8 cellular contexts compared by ENCODE assay signal in the genomic region with DNA sequence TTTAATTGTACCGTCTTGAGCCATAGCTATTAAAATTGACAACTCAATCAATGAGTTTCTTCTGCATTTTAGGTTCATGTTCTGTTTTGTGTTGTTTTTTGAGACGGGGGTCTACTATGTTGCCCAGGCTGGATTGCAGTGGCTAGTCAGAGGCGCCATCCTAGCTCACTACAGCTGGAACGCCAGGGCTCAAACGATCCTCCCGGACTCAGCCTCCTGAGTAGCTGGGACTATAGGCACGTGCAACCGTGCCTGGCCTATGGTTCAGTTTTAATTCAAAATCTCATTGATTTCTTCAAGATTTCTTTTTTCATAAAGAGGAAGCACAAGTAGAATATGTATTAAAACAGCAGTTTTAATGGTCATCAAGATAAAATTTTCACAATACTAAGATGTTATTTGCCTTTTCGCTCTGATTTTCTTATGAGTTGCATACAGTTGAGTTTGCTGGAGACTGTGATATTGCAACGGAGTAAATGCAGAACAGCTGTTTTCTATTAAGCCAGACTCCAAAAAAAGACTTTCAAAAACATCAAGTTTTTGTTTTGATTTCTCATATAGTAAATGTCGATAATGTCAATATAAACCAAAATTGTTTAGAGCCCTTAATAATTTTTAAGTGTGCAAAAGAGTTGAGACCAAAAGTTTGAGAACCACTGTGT. TPM values are rescaled to one million over a fixed set of nuclear protein-coding genes. Genes with fewer than 3 reads are reported as not detected.
DNase-seq lines count a peak whose midpoint lies in the region; ATAC-seq and TF ChIP-seq lines count a peak whose summit lies in the region.

No MANE protein-coding gene starts in this region.

- CTCF ChIA-PET in CD8-positive, alpha-beta T cell (lab: Charles Lee): interaction anchor here (1.0 to 2.2 kb wide), 7 partner anchors 17 to 291 kb away, joined by 3 to 10 read pairs (median 4); no protein-coding TSS in a partner anchor

- H4K20me1 ChIP-seq in neural cell (ENCODE audit: insufficient read depth): no peaks in the 10 kb centered on the region

- H3K9me3 ChIP-seq in CD8-positive, alpha-beta T cell (ENCODE audit: low read length): no peaks in the 10 kb centered on the region
- H3K9me3 ChIP-seq in neural cell (ENCODE audit: low read length): no peaks in the 10 kb centered on the region

- peak overlapping the region; percentile 95 for H3K27ac Mint-ChIP-seq in CD8-positive, alpha-beta T cell
- H3K27ac Mint-ChIP-seq in chondrocyte (ENCODE audit: unreplicated experiment): no peak overlapping the region

- H3K27me3 ChIP-seq in CD8-positive, alpha-beta T cell (ENCODE audit: insufficient read depth, low read length): no peaks in the 10 kb centered on the region
- no peaks in the 10 kb centered on the region for H3K27me3 ChIP-seq in neural cell (ENCODE audit: insufficient read depth, low read depth, low read length)

- no peak for TF ChIP-seq EP300 in neural cell (conservative IDR thresholded peaks at IDR 0.05; ENCODE audit: poor library complexity, severe bottlenecking)

- peaks cover 34% of the 10 kb centered on the region for H3K79me2 ChIP-seq in neural cell (replicated peaks; ENCODE audit: insufficient read depth, low read length)

- peak overlapping the region; percentile 91 for H3K4me3 ChIP-seq in CD8-positive, alpha-beta T cell (ENCODE audit: low read depth, low read length)
- peak overlapping the region; percentile 94 for H3K4me3 ChIP-seq in Jurkat, Clone E6-1 (ENCODE audit: low read length)
- peak overlapping the region; percentile 93 for H3K4me3 ChIP-seq in neural cell (ENCODE audit: low read length)

- H3K9me2 ChIP-seq in neural cell (ENCODE audit: insufficient read depth, low read length): no peaks in the 10 kb centered on the region

- H3K27ac ChIP-seq in CD8-positive, alpha-beta T cell (ENCODE audit: low read depth, low read length): peak overlapping the region; percentile 68
- H3K27ac ChIP-seq in neural cell (ENCODE audit: low read length): peak overlapping the region; percentile 79

- intact Hi-C loops in CD8-positive, alpha-beta T cell (cut with DNase I, micrococcal nuclease): loop anchor here (1.0 to 5.0 kb wide), 9 partner anchors 19 to 296 kb away; partner anchors contain the start of genes LYAR (in 2 of the 2), NSG1 (in 2 of the 2), ZBTB49 (in 2 of the 2) and TMEM128 (in 1 of the 2)

- H3K9ac ChIP-seq in neural cell (ENCODE audit: low read length): peak overlapping the region; percentile 89

- peaks cover 35% of the 10 kb centered on the region for H3K36me3 Mint-ChIP-seq in CD8-positive, alpha-beta T cell
- H3K36me3 Mint-ChIP-seq in chondrocyte (ENCODE audit: low read depth): peaks cover 9% of the 10 kb centered on the region

- peak overlapping the region; percentile 75 for H3K4me2 ChIP-seq in neural cell (ENCODE audit: low read length)

- TF ChIP-seq RAD21 in neural cell (conservative IDR thresholded peaks at IDR 0.05): no peak

- H3K36me3 ChIP-seq in CD8-positive, alpha-beta T cell (ENCODE audit: insufficient read depth, low read length): peaks cover 13% of the 10 kb centered on the region
- H3K36me3 ChIP-seq in neural cell (ENCODE audit: insufficient read depth, low read length): no peaks in the 10 kb centered on the region

- H3K9me3 Mint-ChIP-seq in CD8-positive, alpha-beta T cell: no peaks in the 10 kb centered on the region
- no peaks in the 10 kb centered on the region for H3K9me3 Mint-ChIP-seq in chondrocyte (ENCODE audit: low read depth)

- POLR2A ChIA-PET in CD8-positive, alpha-beta T cell (lab: Charles Lee): interaction anchor here (1.0 to 2.2 kb wide), 5 partner anchors 19 to 295 kb away, joined by 4 to 14 read pairs (median 7); partner anchors contain the start of gene TMEM128

- H3K4me3 Mint-ChIP-seq in CD8-positive, alpha-beta T cell: peak overlapping the region; percentile 95
- peak overlapping the region; percentile 96 for H3K4me3 Mint-ChIP-seq in chondrocyte (ENCODE audit: unreplicated experiment)

- H3K4me1 Mint-ChIP-seq in CD8-positive, alpha-beta T cell (ENCODE audit: low read depth): peaks cover 53% of the 10 kb centered on the region
- H3K4me1 Mint-ChIP-seq in chondrocyte (ENCODE audit: low read depth): peaks cover 37% of the 10 kb centered on the region

- peaks cover 28% of the 10 kb centered on the region for H3K4me1 ChIP-seq in CD8-positive, alpha-beta T cell (ENCODE audit: insufficient read depth, low read length)

- no peaks in the 10 kb centered on the region for H3K27me3 Mint-ChIP-seq in CD8-positive, alpha-beta T cell (ENCODE audit: low read depth)
- no peaks in the 10 kb centered on the region for H3K27me3 Mint-ChIP-seq in chondrocyte (ENCODE audit: low read depth)

- no peak for TF ChIP-seq CTCF in CD8-positive, alpha-beta T cell (IDR thresholded peaks at IDR 0.05)
- TF ChIP-seq CTCF in chondrocyte (IDR thresholded peaks at IDR 0.05) (no peak), neural cell (IDR thresholded peaks at IDR 0.05; ENCODE audit: poor library complexity, severe bottlenecking) (no peak)

- ATAC-seq in CD8-positive, alpha-beta T cell: no peak
- no peak for ATAC-seq in HG02870 (IDR thresholded peaks at IDR 0.05; ENCODE audit: unreplicated experiment)

- no peak for DNase-seq in CD8-positive, alpha-beta T cell
- no peak for DNase-seq in Jurkat, Clone E6-1 (ENCODE audit: low read depth, low spot score)
- DNase-seq in chondrocyte (ENCODE audit: low spot score) (no peak), NCI-H187 treated with DMSO at 0.1 percent for 48 hours (lab: John Stamatoyannopoulos, UW) (no peak), cerebellar cortex (ENCODE audit: low spot score) (no peak)
- DNase-seq in stimulated activated naive CD4-positive, alpha-beta T cell treated with Interleukin-2 at 50 U/mL for 16 hours (lab: John Stamatoyannopoulos, UW): no peak

- H2AFZ ChIP-seq in neural cell (ENCODE audit: low read depth, low read length): no peak overlapping the region

- no peaks in the 10 kb centered on the region for H3F3A ChIP-seq in neural cell (ENCODE audit: insufficient read depth, low read length, poor library complexity, severe bottlenecking)

TF ChIP-seq in neural cell, 6 proteins besides CTCF, POLR2A, EP300 and RAD21:
- TF ChIP-seq POLR2AphosphoS5 (IDR thresholded peaks at IDR 0.05): no peak
- no peak for TF ChIP-seq EZH2 (IDR thresholded peaks at IDR 0.05; ENCODE audit: borderline replicate concordance, insufficient read depth, low read length, poor library complexity, severe bottlenecking)
- TF ChIP-seq MXI1 (conservative IDR thresholded peaks at IDR 0.05; ENCODE audit: poor library complexity, severe bottlenecking): no peak
- peak; percentile 11 for TF ChIP-seq TAF1 (IDR thresholded peaks at IDR 0.05; ENCODE audit: low read depth)
- TF ChIP-seq, protein P1, sequence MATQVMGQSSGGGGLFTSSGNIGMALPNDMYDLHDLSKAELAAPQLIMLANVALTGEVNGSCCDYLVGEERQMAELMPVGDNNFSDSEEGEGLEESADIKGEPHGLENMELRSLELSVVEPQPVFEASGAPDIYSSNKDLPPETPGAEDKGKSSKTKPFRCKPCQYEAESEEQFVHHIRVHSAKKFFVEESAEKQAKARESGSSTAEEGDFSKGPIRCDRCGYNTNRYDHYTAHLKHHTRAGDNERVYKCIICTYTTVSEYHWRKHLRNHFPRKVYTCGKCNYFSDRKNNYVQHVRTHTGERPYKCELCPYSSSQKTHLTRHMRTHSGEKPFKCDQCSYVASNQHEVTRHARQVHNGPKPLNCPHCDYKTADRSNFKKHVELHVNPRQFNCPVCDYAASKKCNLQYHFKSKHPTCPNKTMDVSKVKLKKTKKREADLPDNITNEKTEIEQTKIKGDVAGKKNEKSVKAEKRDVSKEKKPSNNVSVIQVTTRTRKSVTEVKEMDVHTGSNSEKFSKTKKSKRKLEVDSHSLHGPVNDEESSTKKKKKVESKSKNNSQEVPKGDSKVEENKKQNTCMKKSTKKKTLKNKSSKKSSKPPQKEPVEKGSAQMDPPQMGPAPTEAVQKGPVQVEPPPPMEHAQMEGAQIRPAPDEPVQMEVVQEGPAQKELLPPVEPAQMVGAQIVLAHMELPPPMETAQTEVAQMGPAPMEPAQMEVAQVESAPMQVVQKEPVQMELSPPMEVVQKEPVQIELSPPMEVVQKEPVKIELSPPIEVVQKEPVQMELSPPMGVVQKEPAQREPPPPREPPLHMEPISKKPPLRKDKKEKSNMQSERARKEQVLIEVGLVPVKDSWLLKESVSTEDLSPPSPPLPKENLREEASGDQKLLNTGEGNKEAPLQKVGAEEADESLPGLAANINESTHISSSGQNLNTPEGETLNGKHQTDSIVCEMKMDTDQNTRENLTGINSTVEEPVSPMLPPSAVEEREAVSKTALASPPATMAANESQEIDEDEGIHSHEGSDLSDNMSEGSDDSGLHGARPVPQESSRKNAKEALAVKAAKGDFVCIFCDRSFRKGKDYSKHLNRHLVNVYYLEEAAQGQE (IDR thresholded peaks at IDR 0.05; ENCODE audit: borderline replicate concordance): no peak

RNA-seq across cellular contexts. Expression of gene STX18, which starts 1.1 kb away (rescaled TPM):
- total RNA-seq in CD8-positive, alpha-beta T cell: 10 to 100 TPM; 12.6 to 15.6 TPM
- 50.4 TPM for polyA plus RNA-seq in Jurkat, Clone E6-1 (2012; ENCODE audit: insufficient read depth, insufficient read length)
- total RNA-seq in chondrocyte: 21.1 to 27.1 TPM (median 25.4 TPM) in 3 replicates
- polyA plus RNA-seq in neural cell: 43.7 and 64.5 TPM in 2 replicates
- 39.0 and 42.8 TPM in 2 replicates for polyA minus RNA-seq in neural cell
